In the genomic region with DNA sequence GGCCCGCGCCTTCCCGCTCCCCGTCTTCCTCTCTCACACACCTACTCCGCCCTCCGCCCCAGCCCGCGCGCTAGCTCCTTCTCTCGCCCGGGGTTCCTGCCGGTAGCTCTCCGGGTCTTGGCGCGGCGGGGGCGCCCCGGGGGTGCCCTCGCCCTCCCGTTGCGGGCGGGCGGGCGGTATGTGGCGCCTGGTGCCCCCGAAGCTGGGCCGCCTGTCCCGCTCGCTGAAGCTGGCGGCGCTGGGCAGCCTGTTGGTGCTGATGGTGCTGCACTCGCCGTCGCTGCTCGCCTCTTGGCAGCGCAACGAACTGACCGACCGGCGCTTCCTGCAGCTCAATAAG, we compare ENCODE assay signal across 8 cellular contexts. TPM values are rescaled to one million over a fixed set of nuclear protein-coding genes. Genes with fewer than 3 reads are reported as not detected.
A peak's percentile ranks its signal among the peaks of the same experiment; 100 is the strongest.
DNase-seq lines count a peak whose midpoint lies in the region; ATAC-seq, FAIRE-seq and TF ChIP-seq lines count a peak whose summit lies in the region.

No MANE protein-coding gene starts in this region.

- H3K9me3 ChIP-seq in K562 (replicated peaks; ENCODE audit: control insufficient read depth, insufficient read depth, low read depth, low read length) (no peaks in the 10 kb centered on the region), suprapubic skin (no peaks in the 10 kb centered on the region)

- ATAC-seq in K562 (peak; percentile 9), left lobe of liver (peak; percentile 28), GM21737 (IDR thresholded peaks at IDR 0.05; ENCODE audit: unreplicated experiment) (no peak)

- POLR2A ChIA-PET in K562 (lab: Yijun Ruan, JAX), result interaction anchor here (0.5 to 1.8 kb wide), 16 partner anchors 9 to 377 kb away, joined by 3 to 8 read pairs (median 3); no protein-coding TSS in a partner anchor

- no peaks in the 10 kb centered on the region for H3K9me1 ChIP-seq in K562 (ENCODE audit: control insufficient read depth, insufficient read depth, low read length)

- peaks cover 13% of the 10 kb centered on the region for H3K27me3 Mint-ChIP-seq in activated T-cell treated with anti-CD3 and anti-CD28 coated beads, Interleukin-2, amount 50 U/mL, for 24 hours

- no peak for FAIRE-seq in K562 (lab: Jason Lieb, UNC)

- H3K4me3 Mint-ChIP-seq in activated T-cell treated with anti-CD3 and anti-CD28 coated beads, Interleukin-2, amount 50 U/mL, for 24 hours, result peak overlapping the region; percentile 88

- no TSS peak for BruUV-seq in K562 (replicated peaks; lab: Mats Ljungman, UMichigan)

- H3K4me1 Mint-ChIP-seq in activated T-cell treated with anti-CD3 and anti-CD28 coated beads, Interleukin-2, amount 50 U/mL, for 24 hours (ENCODE audit: low read depth), result peaks cover 33% of the 10 kb centered on the region

- no peak for TF ChIP-seq RAD21 in K562 (CRISPR knock-in tag; conservative IDR thresholded peaks at IDR 0.05 in 1 of 2, IDR thresholded peaks at IDR 0.05 in 1 of 2)

- peak; percentile 80 for DNase-seq in activated T-cell treated with anti-CD3 and anti-CD28 coated beads, Interleukin-2, amount 50 U/mL, for 24 hours
- DNase-seq in activated T-cell treated with anti-CD3 and anti-CD28 coated beads, Interleukin-2, amount 50 U/mL, for 48 hours, result no peak
- DNase-seq in K562 (ENCODE audit: extremely low read depth in 1 of 4, low spot score in 3 of 4), result no peak
- DNase-seq in left lobe of liver (ENCODE audit: low spot score), result no peak
- DNase-seq in suprapubic skin (ENCODE audit: low spot score in 2 of 2), result peak in 1 of 2 donors; percentile 95
- DNase-seq in DMS153 treated with DMSO at 0.1 percent for 48 hours (lab: John Stamatoyannopoulos, UW; ENCODE audit: unreplicated experiment), result no peak
- DNase-seq in DMS 273 (lab: John Stamatoyannopoulos, UW; ENCODE audit: unreplicated experiment), result no peak

- H3K27ac ChIP-seq in K562 (ENCODE audit: extremely low read depth, low read depth, low read length), result peak overlapping the region; percentile 97
- peak overlapping the region; percentile 95 for H3K27ac ChIP-seq in suprapubic skin

- TF ChIP-seq CTCF in K562 (IDR thresholded peaks at IDR 0.05 in 2 of 3, conservative IDR thresholded peaks at IDR 0.05 in 1 of 3; ENCODE audit: insufficient read depth in 2 of 3, low read depth in 1 of 3, low read length in 3 of 3) (no peak), suprapubic skin (IDR thresholded peaks at IDR 0.05) (no peak)

- H3K4me1 ChIP-seq in K562 (replicated peaks in 1 of 2; ENCODE audit: control insufficient read depth in 2 of 2, insufficient read depth in 2 of 2, low read length in 2 of 2), result peaks cover 0 to 19% of the 10 kb centered on the region in 2 experiments; a peak in 3 of 5 replicates
- peaks cover 30% of the 10 kb centered on the region for H3K4me1 ChIP-seq in suprapubic skin

- H3K27me3 ChIP-seq in K562 (ENCODE audit: control insufficient read depth in 2 of 2, insufficient read depth in 2 of 2, low read length in 2 of 2) (no peaks in the 10 kb centered on the region), suprapubic skin (no peaks in the 10 kb centered on the region)

- in situ Hi-C loops in K562 (cut with MboI), result no loop called here

- TF ChIP-seq POLR2A in K562 (conservative IDR thresholded peaks at IDR 0.05), result no peak
- no peak for TF ChIP-seq POLR2A in suprapubic skin (IDR thresholded peaks at IDR 0.05)

- TF ChIP-seq EP300 in K562 (IDR thresholded peaks at IDR 0.05; ENCODE audit: low read length), result no peak
- TF ChIP-seq EP300 in suprapubic skin (IDR thresholded peaks at IDR 0.05), result no peak

- CTCF ChIA-PET in K562 (lab: Yijun Ruan, JAX; ENCODE audit: low intra/inter-chr PET ratio), result no interaction called here

- no peaks in the 10 kb centered on the region for H4K20me1 ChIP-seq in K562 (replicated peaks; ENCODE audit: control insufficient read depth, insufficient read depth, low read length)

- H3K79me2 ChIP-seq in K562 (ENCODE audit: control insufficient read depth, insufficient read depth, low read length), result peaks cover 48% of the 10 kb centered on the region

- intact Hi-C loops in K562 (cut with micrococcal nuclease), result loop anchor here (5.0 to 10.0 kb wide), 2 partner anchors 140 to 313 kb away; no protein-coding TSS in a partner anchor

- H3K27ac Mint-ChIP-seq in activated T-cell treated with anti-CD3 and anti-CD28 coated beads, Interleukin-2, amount 50 U/mL, for 24 hours, result peak overlapping the region; percentile 99

- peak overlapping the region; percentile 77 for H3K4me3 ChIP-seq in K562
- peak overlapping the region; percentile 84 for H3K4me3 ChIP-seq in suprapubic skin

- peak overlapping the region; percentile 83 for H3K4me2 ChIP-seq in K562 (ENCODE audit: insufficient read depth, low read length)

- H3K9ac ChIP-seq in K562 (ENCODE audit: insufficient read depth in 1 of 2, low read depth in 2 of 2, low read length in 2 of 2), result peak overlapping the region; percentile 86 to 99

- H3K36me3 ChIP-seq in K562 (ENCODE audit: control insufficient read depth, insufficient read depth, low read length), result no peaks in the 10 kb centered on the region
- no peaks in the 10 kb centered on the region for H3K36me3 ChIP-seq in suprapubic skin

- peak overlapping the region; percentile 98 for H2AFZ ChIP-seq in K562 (ENCODE audit: low read depth, low read length)

- H3K9me3 Mint-ChIP-seq in activated T-cell treated with anti-CD3 and anti-CD28 coated beads, Interleukin-2, amount 50 U/mL, for 24 hours, result no peaks in the 10 kb centered on the region

- peaks cover 11% of the 10 kb centered on the region for H3K36me3 Mint-ChIP-seq in activated T-cell treated with anti-CD3 and anti-CD28 coated beads, Interleukin-2, amount 50 U/mL, for 24 hours (ENCODE audit: low read depth)

- under 1% methylated on average over 18 of the region's 40 CpGs for WGBS in K562 (ENCODE audit: insufficient coverage, low coverage, missing lambda C conversion rate)
- 0% methylated on average over 22 of the region's 40 CpGs for WGBS in suprapubic skin

TF ChIP-seq in K562, 482 proteins besides CTCF, POLR2A, EP300 and RAD21 (continues in another document):
- no peak for TF ChIP-seq U2AF2 (optimal IDR thresholded peaks at IDR 0.05; ENCODE audit: low read depth, low read length)
- peak; percentile 7; the same call in 1 of the 2 replicates for TF ChIP-seq XRCC5 (IDR thresholded peaks at IDR 0.05; ENCODE audit: low read depth, low read length)
- TF ChIP-seq E2F3 (CRISPR knock-in tag; IDR thresholded peaks at IDR 0.05), result peak; percentile 57; the same call in 1 of the 2 replicates
- peak; percentile 46; the same call in 1 of the 2 replicates for TF ChIP-seq GTF2E2 (tag; IDR thresholded peaks at IDR 0.05)
- TF ChIP-seq, protein P1, sequence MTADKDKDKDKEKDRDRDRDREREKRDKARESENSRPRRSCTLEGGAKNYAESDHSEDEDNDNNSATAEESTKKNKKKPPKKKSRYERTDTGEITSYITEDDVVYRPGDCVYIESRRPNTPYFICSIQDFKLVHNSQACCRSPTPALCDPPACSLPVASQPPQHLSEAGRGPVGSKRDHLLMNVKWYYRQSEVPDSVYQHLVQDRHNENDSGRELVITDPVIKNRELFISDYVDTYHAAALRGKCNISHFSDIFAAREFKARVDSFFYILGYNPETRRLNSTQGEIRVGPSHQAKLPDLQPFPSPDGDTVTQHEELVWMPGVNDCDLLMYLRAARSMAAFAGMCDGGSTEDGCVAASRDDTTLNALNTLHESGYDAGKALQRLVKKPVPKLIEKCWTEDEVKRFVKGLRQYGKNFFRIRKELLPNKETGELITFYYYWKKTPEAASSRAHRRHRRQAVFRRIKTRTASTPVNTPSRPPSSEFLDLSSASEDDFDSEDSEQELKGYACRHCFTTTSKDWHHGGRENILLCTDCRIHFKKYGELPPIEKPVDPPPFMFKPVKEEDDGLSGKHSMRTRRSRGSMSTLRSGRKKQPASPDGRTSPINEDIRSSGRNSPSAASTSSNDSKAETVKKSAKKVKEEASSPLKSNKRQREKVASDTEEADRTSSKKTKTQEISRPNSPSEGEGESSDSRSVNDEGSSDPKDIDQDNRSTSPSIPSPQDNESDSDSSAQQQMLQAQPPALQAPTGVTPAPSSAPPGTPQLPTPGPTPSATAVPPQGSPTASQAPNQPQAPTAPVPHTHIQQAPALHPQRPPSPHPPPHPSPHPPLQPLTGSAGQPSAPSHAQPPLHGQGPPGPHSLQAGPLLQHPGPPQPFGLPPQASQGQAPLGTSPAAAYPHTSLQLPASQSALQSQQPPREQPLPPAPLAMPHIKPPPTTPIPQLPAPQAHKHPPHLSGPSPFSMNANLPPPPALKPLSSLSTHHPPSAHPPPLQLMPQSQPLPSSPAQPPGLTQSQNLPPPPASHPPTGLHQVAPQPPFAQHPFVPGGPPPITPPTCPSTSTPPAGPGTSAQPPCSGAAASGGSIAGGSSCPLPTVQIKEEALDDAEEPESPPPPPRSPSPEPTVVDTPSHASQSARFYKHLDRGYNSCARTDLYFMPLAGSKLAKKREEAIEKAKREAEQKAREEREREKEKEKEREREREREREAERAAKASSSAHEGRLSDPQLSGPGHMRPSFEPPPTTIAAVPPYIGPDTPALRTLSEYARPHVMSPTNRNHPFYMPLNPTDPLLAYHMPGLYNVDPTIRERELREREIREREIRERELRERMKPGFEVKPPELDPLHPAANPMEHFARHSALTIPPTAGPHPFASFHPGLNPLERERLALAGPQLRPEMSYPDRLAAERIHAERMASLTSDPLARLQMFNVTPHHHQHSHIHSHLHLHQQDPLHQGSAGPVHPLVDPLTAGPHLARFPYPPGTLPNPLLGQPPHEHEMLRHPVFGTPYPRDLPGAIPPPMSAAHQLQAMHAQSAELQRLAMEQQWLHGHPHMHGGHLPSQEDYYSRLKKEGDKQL (CRISPR knock-in tag; IDR thresholded peaks at IDR 0.05; ENCODE audit: borderline replicate concordance), result 0 out of 2 replicates have a peak, but pooled peaks have one; percentile 13

RNA-seq across cellular contexts. Expression of gene DIPK2A, which starts 0.5 kb away (rescaled TPM):
- total RNA-seq in K562 (2011; cell fraction: chromatin; rRNA removed; ENCODE audit: low replicate concordance), result 20.8 and 31.5 TPM in 2 replicates
- total RNA-seq in K562 (2011; cell fraction: nucleolus; rRNA removed), result 26.2 and 34.2 TPM in 2 replicates
- total RNA-seq in K562 (2011; cell fraction: nucleoplasm; rRNA removed), result 30.1 and 36.1 TPM in 2 replicates
- total RNA-seq in K562 (2014; rRNA removed) (15.7 and 20.8 TPM in 2 replicates), K562 (2014; rRNA removed; fragmentation: Illumina TruSeq; extraction: Trizol) (10.0 and 11.5 TPM in 2 replicates), K562 (2015; rRNA removed; fragmentation: Illumina TruSeq; extraction: Trizol) (8.9 and 10.9 TPM in 2 replicates), K562 (2021) (10.8 and 11.1 TPM in 2 replicates), left lobe of liver (9.5 TPM), suprapubic skin (10 to 100 TPM; 26.6 to 63.5 (median 51.2) TPM)
- polyA plus RNA-seq in K562 (2011; rRNA removed) (4.9 and 5.4 TPM in 2 replicates), K562 (2014; fragmentation: Illumina TruSeq; extraction: Trizol) (5.6 and 7.4 TPM in 2 replicates), K562 (2014; fragmentation: Nextera tagmentation; extraction: Ambion mirVana) (1 to 10 TPM; 3.3 to 7.8 TPM), K562 (2014; rRNA removed) (5.4 and 6.3 TPM in 2 replicates)
- polyA plus RNA-seq in K562 (2011; cell fraction: cytosol; rRNA removed), result 4.3 and 17.1 TPM in 2 replicates
- 6.7 and 11.2 TPM in 2 replicates for polyA plus RNA-seq in K562 (2011; cell fraction: nucleus; rRNA removed)
- 6.1 and 6.6 TPM in 2 replicates for polyA plus RNA-seq in K562 (2012)
- polyA minus RNA-seq in K562 (2011; rRNA and poly(A)+ RNA removed), result 25.3 and 28.2 TPM in 2 replicates
- 16.2 and 16.3 TPM in 2 replicates for polyA minus RNA-seq in K562 (2011; cell fraction: cytosol; rRNA and poly(A)+ RNA removed)
- 38.8 and 53.1 TPM in 2 replicates for polyA minus RNA-seq in K562 (2011; cell fraction: nucleus; rRNA and poly(A)+ RNA removed)
